Comparison of ENCODE assay signal across 1 cellular context in the genomic region with DNA sequence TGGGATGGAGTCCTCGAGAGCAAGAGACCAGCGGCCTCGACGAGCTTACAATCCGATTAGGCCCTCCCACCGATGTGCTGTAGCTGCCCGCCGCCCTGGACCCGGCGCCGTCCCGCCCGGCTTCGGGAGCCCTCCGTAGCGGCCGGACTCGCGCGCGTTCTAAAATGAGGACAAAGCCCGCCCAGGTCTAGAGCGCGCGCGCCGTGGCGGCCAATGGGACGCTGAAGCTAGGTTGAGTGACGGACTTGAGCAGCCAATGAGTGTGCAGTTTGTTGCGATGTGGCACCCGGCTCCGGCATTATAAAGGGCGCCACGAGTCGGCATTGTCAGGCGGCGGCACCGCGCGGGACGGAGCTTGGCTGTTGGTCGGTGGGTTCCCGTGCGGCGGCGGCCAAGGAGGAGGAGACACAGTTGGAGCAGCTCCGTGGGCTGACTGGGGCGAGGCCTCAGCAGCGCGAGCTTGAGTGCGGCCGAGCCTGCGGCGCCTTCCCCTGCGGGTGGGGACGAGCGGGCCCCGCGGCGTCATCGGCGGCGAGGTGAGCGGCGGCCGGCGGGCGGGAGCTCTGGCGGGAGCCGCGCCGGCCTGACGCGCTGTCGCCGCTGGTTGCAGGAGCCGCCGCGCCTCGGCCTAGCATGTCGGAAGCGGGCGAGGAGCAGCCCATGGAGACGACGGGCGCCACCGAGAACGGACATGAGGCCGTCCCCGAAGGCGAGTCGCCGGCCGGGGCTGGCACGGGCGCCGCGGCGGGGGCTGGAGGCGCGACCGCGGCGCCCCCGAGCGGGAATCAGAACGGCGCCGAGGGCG.
TF ChIP-seq lines count a peak whose summit lies in the region.

Gene HNRNPAB (plus strand): TSS at position 329 of the 805 bp plus-strand sequence. CDS start 305 bp downstream, at position 634.

TF ChIP-seq in HepG2, 621 proteins besides CTCF, POLR2A, EP300 and RAD21 (continued from another document):
- TF ChIP-seq ZNF12 (CRISPR knock-in tag; IDR thresholded peaks at IDR 0.05) (peak; percentile 79), MZF1 (CRISPR knock-in tag; IDR thresholded peaks at IDR 0.05; ENCODE audit: borderline replicate concordance) (no peak), ZNF143 (CRISPR knock-in tag; IDR thresholded peaks at IDR 0.05) (peak; percentile 20; the same call in 1 of the 2 replicates), ZNF20 (CRISPR knock-in tag; IDR thresholded peaks at IDR 0.05) (peak; percentile 21; the same call in 1 of the 2 replicates), ZNF660 (CRISPR knock-in tag; IDR thresholded peaks at IDR 0.05; ENCODE audit: borderline replicate concordance, low read depth) (no peak), RFXANK (CRISPR knock-in tag; IDR thresholded peaks at IDR 0.05) (no peak), ZNF781 (CRISPR knock-in tag; IDR thresholded peaks at IDR 0.05; ENCODE audit: borderline replicate concordance, not compliant biosample characterization) (peak; percentile 56), LCORL (IDR thresholded peaks at IDR 0.05) (no peak), LCORL (CRISPR knock-in tag; IDR thresholded peaks at IDR 0.05) (peak; percentile 57; the same call in 1 of the 2 replicates), ZFP41 (CRISPR knock-in tag; IDR thresholded peaks at IDR 0.05; ENCODE audit: borderline replicate concordance) (peak; percentile 82; the same call in 1 of the 2 replicates), POLR2AphosphoS2 (IDR thresholded peaks at IDR 0.05; ENCODE audit: low read depth, low read length) (peak; percentile 83; the same call in 1 of the 2 replicates), ZNF30 (CRISPR knock-in tag; IDR thresholded peaks at IDR 0.05) (no peak), GLI4 (CRISPR knock-in tag; IDR thresholded peaks at IDR 0.05; ENCODE audit: borderline replicate concordance) (peak; percentile 20; the same call in 1 of the 2 replicates), JDP2 (CRISPR knock-in tag; IDR thresholded peaks at IDR 0.05; ENCODE audit: borderline replicate concordance) (peak; percentile 68; the same call in 1 of the 2 replicates), ADNP (CRISPR knock-in tag; IDR thresholded peaks at IDR 0.05) (no peak), ZBTB3 (CRISPR knock-in tag; IDR thresholded peaks at IDR 0.05; ENCODE audit: borderline replicate concordance, low read depth) (peak; percentile 80; the same call in 1 of the 2 replicates), HHEX (CRISPR knock-in tag; IDR thresholded peaks at IDR 0.05) (no peak), ZC3H13 (CRISPR knock-in tag; IDR thresholded peaks at IDR 0.05) (peak; percentile 97), ATF5 (CRISPR knock-in tag; IDR thresholded peaks at IDR 0.05; ENCODE audit: low read depth) (peak; percentile 95)
- TF ChIP-seq, protein P1, sequence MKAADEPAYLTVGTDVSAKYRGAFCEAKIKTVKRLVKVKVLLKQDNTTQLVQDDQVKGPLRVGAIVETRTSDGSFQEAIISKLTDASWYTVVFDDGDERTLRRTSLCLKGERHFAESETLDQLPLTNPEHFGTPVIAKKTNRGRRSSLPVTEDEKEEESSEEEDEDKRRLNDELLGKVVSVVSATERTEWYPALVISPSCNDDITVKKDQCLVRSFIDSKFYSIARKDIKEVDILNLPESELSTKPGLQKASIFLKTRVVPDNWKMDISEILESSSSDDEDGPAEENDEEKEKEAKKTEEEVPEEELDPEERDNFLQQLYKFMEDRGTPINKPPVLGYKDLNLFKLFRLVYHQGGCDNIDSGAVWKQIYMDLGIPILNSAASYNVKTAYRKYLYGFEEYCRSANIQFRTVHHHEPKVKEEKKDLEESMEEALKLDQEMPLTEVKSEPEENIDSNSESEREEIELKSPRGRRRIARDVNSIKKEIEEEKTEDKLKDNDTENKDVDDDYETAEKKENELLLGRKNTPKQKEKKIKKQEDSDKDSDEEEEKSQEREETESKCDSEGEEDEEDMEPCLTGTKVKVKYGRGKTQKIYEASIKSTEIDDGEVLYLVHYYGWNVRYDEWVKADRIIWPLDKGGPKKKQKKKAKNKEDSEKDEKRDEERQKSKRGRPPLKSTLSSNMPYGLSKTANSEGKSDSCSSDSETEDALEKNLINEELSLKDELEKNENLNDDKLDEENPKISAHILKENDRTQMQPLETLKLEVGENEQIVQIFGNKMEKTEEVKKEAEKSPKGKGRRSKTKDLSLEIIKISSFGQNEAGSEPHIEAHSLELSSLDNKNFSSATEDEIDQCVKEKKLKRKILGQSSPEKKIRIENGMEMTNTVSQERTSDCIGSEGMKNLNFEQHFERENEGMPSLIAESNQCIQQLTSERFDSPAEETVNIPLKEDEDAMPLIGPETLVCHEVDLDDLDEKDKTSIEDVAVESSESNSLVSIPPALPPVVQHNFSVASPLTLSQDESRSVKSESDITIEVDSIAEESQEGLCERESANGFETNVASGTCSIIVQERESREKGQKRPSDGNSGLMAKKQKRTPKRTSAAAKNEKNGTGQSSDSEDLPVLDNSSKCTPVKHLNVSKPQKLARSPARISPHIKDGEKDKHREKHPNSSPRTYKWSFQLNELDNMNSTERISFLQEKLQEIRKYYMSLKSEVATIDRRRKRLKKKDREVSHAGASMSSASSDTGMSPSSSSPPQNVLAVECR (CRISPR knock-in tag; IDR thresholded peaks at IDR 0.05; ENCODE audit: borderline replicate concordance), result peak; percentile 97
- TF ChIP-seq, protein P2, sequence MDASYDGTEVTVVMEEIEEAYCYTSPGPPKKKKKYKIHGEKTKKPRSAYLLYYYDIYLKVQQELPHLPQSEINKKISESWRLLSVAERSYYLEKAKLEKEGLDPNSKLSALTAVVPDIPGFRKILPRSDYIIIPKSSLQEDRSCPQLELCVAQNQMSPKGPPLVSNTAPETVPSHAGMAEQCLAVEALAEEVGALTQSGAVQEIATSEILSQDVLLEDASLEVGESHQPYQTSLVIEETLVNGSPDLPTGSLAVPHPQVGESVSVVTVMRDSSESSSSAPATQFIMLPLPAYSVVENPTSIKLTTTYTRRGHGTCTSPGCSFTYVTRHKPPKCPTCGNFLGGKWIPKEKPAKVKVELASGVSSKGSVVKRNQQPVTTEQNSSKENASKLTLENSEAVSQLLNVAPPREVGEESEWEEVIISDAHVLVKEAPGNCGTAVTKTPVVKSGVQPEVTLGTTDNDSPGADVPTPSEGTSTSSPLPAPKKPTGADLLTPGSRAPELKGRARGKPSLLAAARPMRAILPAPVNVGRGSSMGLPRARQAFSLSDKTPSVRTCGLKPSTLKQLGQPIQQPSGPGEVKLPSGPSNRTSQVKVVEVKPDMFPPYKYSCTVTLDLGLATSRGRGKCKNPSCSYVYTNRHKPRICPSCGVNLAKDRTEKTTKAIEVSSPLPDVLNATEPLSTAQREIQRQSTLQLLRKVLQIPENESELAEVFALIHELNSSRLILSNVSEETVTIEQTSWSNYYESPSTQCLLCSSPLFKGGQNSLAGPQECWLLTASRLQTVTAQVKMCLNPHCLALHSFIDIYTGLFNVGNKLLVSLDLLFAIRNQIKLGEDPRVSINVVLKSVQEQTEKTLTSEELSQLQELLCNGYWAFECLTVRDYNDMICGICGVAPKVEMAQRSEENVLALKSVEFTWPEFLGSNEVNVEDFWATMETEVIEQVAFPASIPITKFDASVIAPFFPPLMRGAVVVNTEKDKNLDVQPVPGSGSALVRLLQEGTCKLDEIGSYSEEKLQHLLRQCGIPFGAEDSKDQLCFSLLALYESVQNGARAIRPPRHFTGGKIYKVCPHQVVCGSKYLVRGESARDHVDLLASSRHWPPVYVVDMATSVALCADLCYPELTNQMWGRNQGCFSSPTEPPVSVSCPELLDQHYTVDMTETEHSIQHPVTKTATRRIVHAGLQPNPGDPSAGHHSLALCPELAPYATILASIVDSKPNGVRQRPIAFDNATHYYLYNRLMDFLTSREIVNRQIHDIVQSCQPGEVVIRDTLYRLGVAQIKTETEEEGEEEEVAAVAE (CRISPR knock-in tag; IDR thresholded peaks at IDR 0.05; ENCODE audit: borderline replicate concordance), result peak; percentile 100
- TF ChIP-seq, protein P3, sequence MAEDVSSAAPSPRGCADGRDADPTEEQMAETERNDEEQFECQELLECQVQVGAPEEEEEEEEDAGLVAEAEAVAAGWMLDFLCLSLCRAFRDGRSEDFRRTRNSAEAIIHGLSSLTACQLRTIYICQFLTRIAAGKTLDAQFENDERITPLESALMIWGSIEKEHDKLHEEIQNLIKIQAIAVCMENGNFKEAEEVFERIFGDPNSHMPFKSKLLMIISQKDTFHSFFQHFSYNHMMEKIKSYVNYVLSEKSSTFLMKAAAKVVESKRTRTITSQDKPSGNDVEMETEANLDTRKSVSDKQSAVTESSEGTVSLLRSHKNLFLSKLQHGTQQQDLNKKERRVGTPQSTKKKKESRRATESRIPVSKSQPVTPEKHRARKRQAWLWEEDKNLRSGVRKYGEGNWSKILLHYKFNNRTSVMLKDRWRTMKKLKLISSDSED (CRISPR knock-in tag; IDR thresholded peaks at IDR 0.05), result no peak
TF ChIP-seq in HepG2: peak in this region for 363.
